Comparison of ENCODE assay signal across 8 cellular contexts in the genomic region with DNA sequence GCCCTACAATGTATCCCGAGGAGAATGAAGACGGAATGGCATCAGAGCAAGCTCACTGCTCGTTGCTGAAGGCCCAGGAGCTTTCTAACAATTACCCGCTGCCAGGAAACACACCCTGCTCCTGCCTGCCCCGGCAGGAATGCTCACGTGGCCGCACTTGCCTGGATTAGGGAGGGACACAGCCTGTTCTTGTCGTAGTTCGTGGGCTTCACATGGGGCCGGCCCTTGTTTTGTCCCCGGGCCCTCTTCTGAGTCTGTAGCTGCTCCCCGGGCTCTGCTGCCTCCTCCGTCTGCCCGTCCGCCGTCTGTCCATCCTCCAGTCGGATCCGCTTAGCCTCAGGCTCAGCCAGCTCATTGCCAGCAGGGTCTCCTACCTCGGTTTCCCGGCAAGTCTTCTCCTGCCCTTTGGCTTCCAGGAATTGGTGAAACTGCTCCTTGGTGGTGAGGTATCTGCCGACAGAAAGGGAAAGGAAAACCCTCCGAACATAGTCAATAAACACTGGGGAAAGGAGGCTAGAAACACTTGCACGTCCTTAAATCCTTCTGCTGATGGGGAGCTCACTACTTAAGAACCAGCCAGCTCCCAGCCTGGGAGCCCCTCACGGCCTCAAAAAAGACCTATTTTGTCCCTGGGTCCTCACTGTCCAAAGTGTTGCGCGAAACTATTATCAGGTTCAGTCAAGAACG. TPM values are rescaled to one million over a fixed set of nuclear protein-coding genes. Genes with fewer than 3 reads are reported as not detected.
A peak's percentile ranks its signal among the peaks of the same experiment; 100 is the strongest.
DNase-seq lines count a peak whose midpoint lies in the region; ATAC-seq and TF ChIP-seq lines count a peak whose summit lies in the region.

No MANE protein-coding gene starts in this region.

- no peaks in the 10 kb centered on the region for H3F3A ChIP-seq in SU-DHL-6 (ENCODE audit: insufficient read depth)

- H3K27me3 ChIP-seq in GM06990 (replicated peaks; ENCODE audit: control insufficient read depth, insufficient read depth, low read length): no peaks in the 10 kb centered on the region
- H3K27me3 ChIP-seq in SU-DHL-6 (ENCODE audit: low read length): no peaks in the 10 kb centered on the region
- H3K27me3 ChIP-seq in psoas muscle (ENCODE audit: insufficient read depth in 3 of 3, low read length in 2 of 3): peaks cover 0 to 2% (median 0%) of the 10 kb centered on the region in 3 donors

- 0 out of 2 replicates have a peak overlapping the region, but pooled peaks have one; percentile 69 for H3K9ac ChIP-seq in SU-DHL-6 (ENCODE audit: low read length)

- 67 to 70% (median 69%) methylated on average over 27 of the region's 27 CpGs for WGBS in psoas muscle, 3 donors

- peaks cover 3% of the 10 kb centered on the region; the same call in 1 of the 2 replicates for H3K79me2 ChIP-seq in SU-DHL-6 (ENCODE audit: insufficient read depth, low read length)

- no peak for DNase-seq in GM06990 (ENCODE audit: extremely low read depth, insufficient read length)
- DNase-seq in fibroblast of mammary gland (ENCODE audit: low read depth): no peak
- no peak for DNase-seq in psoas muscle
- DNase-seq in Ammon's horn (ENCODE audit: low spot score): no peak
- no peak for DNase-seq in HK-2 (ENCODE audit: unreplicated experiment)
- DNase-seq in activated gamma-delta T cell treated with Interleukin-2 at 50 U/mL for 16 hours: no peak

- H3K27ac ChIP-seq in SU-DHL-6 (ENCODE audit: low read depth, low read length) (no peak overlapping the region), psoas muscle (peak overlapping the region; percentile 100)

- no peaks in the 10 kb centered on the region for H4K20me1 ChIP-seq in SU-DHL-6 (ENCODE audit: low read depth, low read length)

- TF ChIP-seq CTCF in GM06990 (IDR thresholded peaks at IDR 0.05; ENCODE audit: insufficient read depth, low read length, poor library complexity, severe bottlenecking) (no peak), SU-DHL-6 (IDR thresholded peaks at IDR 0.05; ENCODE audit: insufficient read depth, low read length, poor library complexity, severe bottlenecking) (no peak), fibroblast of mammary gland (conservative IDR thresholded peaks at IDR 0.05; ENCODE audit: control insufficient read depth, insufficient read depth, low read depth, low read length) (no peak), psoas muscle (IDR thresholded peaks at IDR 0.05) (no peak)

- H3K9me3 ChIP-seq in SU-DHL-6 (ENCODE audit: insufficient read depth, low read length) (no peaks in the 10 kb centered on the region), psoas muscle (no peaks in the 10 kb centered on the region)

- H3K4me2 ChIP-seq in SU-DHL-6 (ENCODE audit: low read depth, low read length, poor library complexity, severe bottlenecking): peak overlapping the region; percentile 54

- H3K4me1 ChIP-seq in psoas muscle: peaks cover 7% of the 10 kb centered on the region

- no peak overlapping the region for H2AFZ ChIP-seq in SU-DHL-6 (ENCODE audit: low read depth, low read length, severe bottlenecking)

- H3K36me3 ChIP-seq in GM06990 (ENCODE audit: control insufficient read depth, insufficient read depth, low read length): peaks cover 31% of the 10 kb centered on the region
- H3K36me3 ChIP-seq in SU-DHL-6 (ENCODE audit: low read length): no peaks in the 10 kb centered on the region
- H3K36me3 ChIP-seq in psoas muscle (ENCODE audit: insufficient read depth in 1 of 2, low read depth in 1 of 2): peaks cover 4 to 51% of the 10 kb centered on the region in 2 donors

- no peak for ATAC-seq in psoas muscle
- ATAC-seq in HG02610 (IDR thresholded peaks at IDR 0.05; ENCODE audit: unreplicated experiment): no peak

- intact Hi-C loops in psoas muscle (cut with DNase I): loop anchor here in 1 of 2 donors (5.0 kb wide), 1 partner anchor 68 kb away; a partner anchor contains a TSS

- no peaks in the 10 kb centered on the region for H3K9me2 ChIP-seq in SU-DHL-6 (replicated peaks; ENCODE audit: insufficient read depth, low read length)

- H3K4me3 ChIP-seq in GM06990 (replicated peaks; ENCODE audit: low read depth, low read length): peak overlapping the region; percentile 70
- H3K4me3 ChIP-seq in SU-DHL-6 (ENCODE audit: insufficient read depth, low read length, poor library complexity, severe bottlenecking): peak overlapping the region; percentile 49
- H3K4me3 ChIP-seq in fibroblast of mammary gland (ENCODE audit: control insufficient read depth, low read depth, low read length): peak overlapping the region; percentile 93
- peak overlapping the region; percentile 90 for H3K4me3 ChIP-seq in psoas muscle

RNA-seq across cellular contexts. Expression of a gene that starts 0.9 kb away (rescaled TPM):
- 10 to 100 TPM; 13.4 to 29.9 (median 20.6) TPM for total RNA-seq in psoas muscle
- 10 to 100 TPM; 23.2 to 40.1 (median 26.8) TPM for polyA plus RNA-seq in psoas muscle

RNA-seq across cellular contexts. Expression of a gene that starts 5.5 kb away (rescaled TPM):
- 1 to 10 TPM in 3 of 4 donors, under 1 TPM in 1; 0.92 to 2.3 (median 1.5) TPM for total RNA-seq in psoas muscle
- 1 to 10 TPM in 1 of 3 donors, under 1 TPM in 2; 0.57 to 2.7 (median 0.87) TPM for polyA plus RNA-seq in psoas muscle

RNA-seq across cellular contexts. Expression of a gene that starts 14.8 kb away (rescaled TPM):
- not detected for total RNA-seq in psoas muscle
- polyA plus RNA-seq in psoas muscle: not detected

RNA-seq across cellular contexts. Expression of a gene that starts 49.5 kb away (rescaled TPM):
- total RNA-seq in psoas muscle: not detected
- under 1 TPM in 2 of 3 donors, not detected in 1; 0.03 TPM for polyA plus RNA-seq in psoas muscle
